ENCODE assay signal across 8 cellular contexts in genomic region chr2:37890893-37891495, GRCh38. TPM values are rescaled to one million over a fixed set of nuclear protein-coding genes. Genes with fewer than 3 reads are reported as not detected.
DNase-seq lines count a peak whose midpoint lies in the region; ATAC-seq, FAIRE-seq and TF ChIP-seq lines count a peak whose summit lies in the region.

No MANE protein-coding gene starts in this region.

- no peak overlapping the region for H3K27ac ChIP-seq in WERI-Rb-1
- H3K27ac ChIP-seq in breast epithelium, result no peak overlapping the region
- no peak overlapping the region for H3K27ac ChIP-seq in kidney (ENCODE audit: low read depth in 2 of 2, low read length in 2 of 2)

- intact Hi-C loops in breast epithelium (cut with DNase I; ENCODE audit: low total_unique reads), result no loop called here
- intact Hi-C loops in kidney (cut with DNase I), result no loop called here

- peak; percentile 41 for ATAC-seq in GM21737 (IDR thresholded peaks at IDR 0.05; ENCODE audit: unreplicated experiment)

- DNase-seq in C1 segment of cervical spinal cord (lab: John Stamatoyannopoulos, UW) (peak in 9 of 14 donors; percentile 7 to 49 (median 17)), NCI-H2107 treated with DMSO at 0.1 percent for 48 hours (lab: John Stamatoyannopoulos, UW; ENCODE audit: unreplicated experiment) (peak; percentile 11), WERI-Rb-1 (peak; percentile 87), breast epithelium (ENCODE audit: low spot score in 2 of 2) (peak; percentile 35 to 64), kidney (peak; percentile 83), GF-D8 (lab: John Stamatoyannopoulos, UW) (no peak)
- DNase-seq in stimulated activated CD4-positive, alpha-beta T cell treated with anti-CD3 and anti-CD28 coated beads, Interleukin-1b, Interleukin-23, amount 100 ng/mL, for 4 hours (ENCODE audit: low read depth in 2 of 2), result peak; percentile 53 to 70

- H3K27me3 ChIP-seq in WERI-Rb-1 (ENCODE audit: insufficient read depth, low read depth, severe bottlenecking) (no peaks in the 10 kb centered on the region), breast epithelium (no peaks in the 10 kb centered on the region)

- TF ChIP-seq CTCF in WERI-Rb-1 (IDR thresholded peaks at IDR 0.05; ENCODE audit: low read depth, low read length) (peak; percentile 89), breast epithelium (IDR thresholded peaks at IDR 0.05) (peak; percentile 35 to 60 (median 48)), kidney (IDR thresholded peaks at IDR 0.05; ENCODE audit: borderline replicate concordance, extremely low read depth, insufficient read depth) (peak; percentile 65)

- H3K36me3 ChIP-seq in WERI-Rb-1, result no peaks in the 10 kb centered on the region
- no peaks in the 10 kb centered on the region for H3K36me3 ChIP-seq in breast epithelium
- no peaks in the 10 kb centered on the region for H3K36me3 ChIP-seq in kidney (ENCODE audit: control insufficient read depth in 1 of 2, insufficient read depth in 2 of 2, low read length in 2 of 2)

- FAIRE-seq in kidney (lab: Jason Lieb, UNC), result no peak

- no peak overlapping the region for H3K9ac ChIP-seq in kidney (ENCODE audit: low read length in 2 of 2)

- H3K4me3 ChIP-seq in WERI-Rb-1 (ENCODE audit: low read depth, low read length) (no peak overlapping the region), breast epithelium (no peak overlapping the region), kidney (ENCODE audit: low read length in 2 of 2) (no peak overlapping the region)

- H3K4me1 ChIP-seq in breast epithelium (peaks cover 0 to 6% of the 10 kb centered on the region in 2 donors), kidney (ENCODE audit: control insufficient read depth in 1 of 2, insufficient read depth in 1 of 2, low read depth in 1 of 2, low read length in 2 of 2) (no peaks in the 10 kb centered on the region)

- TF ChIP-seq POLR2A in breast epithelium (IDR thresholded peaks at IDR 0.05), result no peak

- H3K9me3 ChIP-seq in WERI-Rb-1 (ENCODE audit: severe bottlenecking) (no peaks in the 10 kb centered on the region), breast epithelium (no peaks in the 10 kb centered on the region), kidney (ENCODE audit: control insufficient read depth in 1 of 2, low read length in 2 of 2) (no peaks in the 10 kb centered on the region)

RNA-seq across cellular contexts. Expression of gene RMDN2, which starts 34.1 kb away (rescaled TPM):
- 10 to 100 TPM in 2 of 3 donors, 1 to 10 TPM in 1; 9.8 to 14.4 (median 11.5) TPM for total RNA-seq in breast epithelium
- total RNA-seq in kidney, result 10.5 TPM
- polyA plus RNA-seq in kidney (ENCODE audit: insufficient read depth, low read depth, low replicate concordance), result 7.9 TPM
